26 cellular contexts compared by ENCODE assay signal in the genomic region with DNA sequence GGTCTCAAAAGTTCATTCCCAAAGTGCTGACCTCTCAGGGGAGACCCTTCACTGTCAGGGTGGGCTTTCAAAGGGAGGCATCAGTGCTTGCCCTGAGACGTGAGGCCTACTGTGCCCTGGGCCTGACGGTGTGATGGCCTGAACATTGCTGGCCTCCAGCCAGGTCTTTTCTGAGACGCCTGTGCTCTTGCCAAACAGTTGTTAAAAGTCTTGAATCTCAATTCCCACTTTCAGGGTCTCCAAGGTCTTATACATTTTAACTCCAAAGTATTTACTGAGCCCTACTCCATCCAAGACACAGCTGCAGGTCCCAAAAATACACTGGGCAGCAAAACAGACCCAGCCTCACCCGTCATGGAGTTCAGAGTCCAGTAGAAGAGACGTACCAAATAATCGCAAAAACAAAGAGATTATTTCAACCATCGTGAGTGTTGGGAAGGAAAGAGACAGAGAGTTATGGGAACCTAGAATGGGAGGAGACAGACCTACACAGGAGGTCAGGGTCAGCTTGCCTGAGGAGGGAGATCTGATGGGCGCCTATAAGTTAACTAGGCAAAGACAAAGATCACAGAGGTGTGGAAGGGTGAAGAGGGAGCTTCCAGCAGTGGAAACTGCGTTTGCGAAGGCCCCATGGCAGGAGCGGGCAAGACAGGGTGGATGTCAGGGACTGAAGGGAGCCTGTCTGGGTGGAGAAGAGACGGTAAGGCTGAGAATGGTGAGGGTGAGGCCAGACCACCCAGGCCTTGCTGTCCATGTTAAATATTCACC.
"Had no signal": no experiment of that assay in that cellular context is flagged by ENCODE, and none has a peak within 500 bp of the region (broad histone marks: within the 10 kb centered on the region; RNA-seq: fewer than 3 reads in every experiment).

No MANE protein-coding gene starts in this region.

- H3K27ac ChIP-seq: foreskin keratinocyte, left lung, testis, uterus had no signal

- H3K4me2 ChIP-seq: smooth muscle cell had no signal

- H3K9me3 ChIP-seq: left lung, sigmoid colon, testis, uterus had no signal

- H3K36me3 Mint-ChIP-seq: activated naive CD8-positive, alpha-beta T cell treated with anti-CD3 and anti-CD28 coated beads, Interleukin-2, amount 10 ng/mL, durations not matched to agents 7 days and 5 days; stimulated activated memory B cell treated with anti-CD40 and anti-IgM and Interleukin-4, amounts not matched to agents 10 μg/mL and 1 μg/mL and 100 μg/mL, for 72 hours had no signal

- H3K9me3 Mint-ChIP-seq: activated B cell treated with CpG ODN at 0.5 μM for 24 hours; activated naive CD8-positive, alpha-beta T cell treated with anti-CD3 and anti-CD28 coated beads, Interleukin-2, amount 10 ng/mL, durations not matched to agents 7 days and 5 days; activated T-cell treated with anti-CD3 and anti-CD28 coated beads, Interleukin-2, amount 50 U/mL, for 4 hours; stimulated activated memory B cell treated with anti-CD40 and anti-IgM and Interleukin-4, amounts not matched to agents 10 μg/mL and 1 μg/mL and 100 μg/mL, for 72 hours had no signal

- ATAC-seq: activated CD4-positive, alpha-beta T cell treated with anti-CD3 and anti-CD28 coated beads for 36 hours; activated T-cell treated with anti-CD3 and anti-CD28 coated beads, Interleukin-2, amount 50 U/mL, for 4 hours; foreskin keratinocyte; left lung; stimulated activated memory B cell treated with anti-CD40 and anti-IgM and Interleukin-4, amounts not matched to agents 10 μg/mL and 1 μg/mL and 100 μg/mL, for 72 hours; T-helper 17 cell had no signal

- FAIRE-seq: endometrium had no signal

- H3K4me3 ChIP-seq: left lung, sigmoid colon, smooth muscle cell, testis, uterus had no signal

- DNase-seq: activated B cell treated with CpG ODN at 0.5 μM for 24 hours; activated CD4-positive, alpha-beta T cell treated with anti-CD3 and anti-CD28 coated beads for 36 hours; activated CD4-positive, alpha-beta T cell treated with anti-CD3 and anti-CD28 coated beads, Interleukin-2, amount 50 U/mL, for 4 hours; activated CD8-positive, alpha-beta memory T cell treated with anti-CD3 and anti-CD28 coated beads, Interleukin-2, amount 50 U/mL, for 48 hours; activated naive CD4-positive, alpha-beta T cell treated with Interleukin-2 at 50 U/mL for 16 hours; activated naive CD8-positive, alpha-beta T cell treated with anti-CD3 and anti-CD28 coated beads, Interleukin-2, amount 10 ng/mL, durations not matched to agents 7 days and 5 days; activated T-cell treated with anti-CD3 and anti-CD28 coated beads, Interleukin-2, amount 50 U/mL, for 4 hours; amniotic stem cell; cerebellar nuclear complex; erythroblast; foreskin keratinocyte; glutamatergic neuron; hippocampal formation; kidney glomerular epithelial cell; left lung; mammary epithelial cell; occipital lobe; sigmoid colon; stimulated activated CD4-positive, alpha-beta T cell treated with anti-CD3 and anti-CD28 coated beads, Interleukin-15, amount 100 ng/mL, for 24 hours; T-helper 17 cell; testis; trophoblast cell; uterus had no signal

- H3K36me3 ChIP-seq: left lung, sigmoid colon, uterus had no signal

- H3K4me3 Mint-ChIP-seq: activated B cell treated with CpG ODN at 0.5 μM for 24 hours; activated CD4-positive, alpha-beta T cell treated with anti-CD3 and anti-CD28 coated beads for 36 hours; activated naive CD8-positive, alpha-beta T cell treated with anti-CD3 and anti-CD28 coated beads, Interleukin-2, amount 10 ng/mL, durations not matched to agents 7 days and 5 days; activated T-cell treated with anti-CD3 and anti-CD28 coated beads, Interleukin-2, amount 50 U/mL, for 4 hours; stimulated activated memory B cell treated with anti-CD40 and anti-IgM and Interleukin-4, amounts not matched to agents 10 μg/mL and 1 μg/mL and 100 μg/mL, for 72 hours; T-helper 17 cell had no signal

- H3K27me3 ChIP-seq: foreskin keratinocyte, sigmoid colon, testis, uterus had no signal

- H3K4me1 Mint-ChIP-seq: activated B cell treated with CpG ODN at 0.5 μM for 24 hours; activated CD4-positive, alpha-beta T cell treated with anti-CD3 and anti-CD28 coated beads for 36 hours; activated naive CD8-positive, alpha-beta T cell treated with anti-CD3 and anti-CD28 coated beads, Interleukin-2, amount 10 ng/mL, durations not matched to agents 7 days and 5 days; stimulated activated memory B cell treated with anti-CD40 and anti-IgM and Interleukin-4, amounts not matched to agents 10 μg/mL and 1 μg/mL and 100 μg/mL, for 72 hours had no signal

- H3K27me3 Mint-ChIP-seq: activated naive CD8-positive, alpha-beta T cell treated with anti-CD3 and anti-CD28 coated beads, Interleukin-2, amount 10 ng/mL, durations not matched to agents 7 days and 5 days had no signal

- H3K27ac Mint-ChIP-seq: activated B cell treated with CpG ODN at 0.5 μM for 24 hours; activated CD4-positive, alpha-beta T cell treated with anti-CD3 and anti-CD28 coated beads for 36 hours; activated naive CD8-positive, alpha-beta T cell treated with anti-CD3 and anti-CD28 coated beads, Interleukin-2, amount 10 ng/mL, durations not matched to agents 7 days and 5 days; stimulated activated memory B cell treated with anti-CD40 and anti-IgM and Interleukin-4, amounts not matched to agents 10 μg/mL and 1 μg/mL and 100 μg/mL, for 72 hours; T-helper 17 cell had no signal

- H3K4me1 ChIP-seq: foreskin keratinocyte, left lung, testis, uterus had no signal
